13 cellular contexts compared by ENCODE assay signal in the genomic region with DNA sequence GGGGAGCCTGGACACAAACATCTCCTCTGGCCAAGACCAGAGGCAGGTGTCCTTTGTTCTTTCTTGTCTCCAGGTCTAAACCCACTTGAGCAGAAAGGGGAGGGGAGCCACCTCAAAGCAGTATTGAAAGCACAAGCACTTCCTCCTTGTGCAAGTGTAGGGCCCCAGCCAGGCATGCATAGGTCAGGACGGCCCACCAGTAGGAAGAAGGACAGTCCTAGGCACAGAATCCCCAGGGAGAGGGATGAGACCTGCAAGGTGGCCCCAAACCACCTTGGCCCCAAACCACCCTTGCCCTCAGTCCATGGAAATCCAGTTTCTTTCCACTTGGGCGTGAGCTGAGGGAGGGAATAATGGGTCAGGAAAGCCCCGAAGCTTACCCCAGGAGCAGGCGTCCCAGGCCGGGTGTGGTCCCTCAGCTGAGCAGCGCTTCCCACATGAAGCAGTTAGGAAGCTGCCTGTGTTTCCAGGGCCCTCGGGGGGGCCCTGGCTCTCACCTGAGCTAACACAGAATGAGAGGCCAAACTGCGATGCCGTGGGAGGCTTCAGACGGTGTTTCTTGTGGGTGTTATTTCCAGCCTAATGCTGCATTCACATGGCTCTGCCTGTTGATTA. TPM values are rescaled to one million over a fixed set of nuclear protein-coding genes. Genes with fewer than 3 reads are reported as not detected.
DNase-seq lines count a peak whose midpoint lies in the region; ATAC-seq and TF ChIP-seq lines count a peak whose summit lies in the region.
"Had no signal": no experiment of that assay in that cellular context is flagged by ENCODE, and none has a peak within 500 bp of the region (broad histone marks: within the 10 kb centered on the region; RNA-seq: fewer than 3 reads in every experiment).

No MANE protein-coding gene starts in this region.

- WGBS in lower leg skin, 2 donors: 57 to 63% methylated on average over 10 of the region's 10 CpGs

- peak; percentile 75 for DNase-seq in GM13976 (ENCODE audit: low spot score)
- peak; percentile 64 for DNase-seq in GM19240 (ENCODE audit: insufficient read length, low spot score)
- DNase-seq in lower leg skin (ENCODE audit: low spot score in 2 of 2): no peak
- no peak for DNase-seq in pons (ENCODE audit: low spot score)
- no peak for DNase-seq in glutamatergic neuron
- DNase-seq in COLO668 (lab: John Stamatoyannopoulos, UW; ENCODE audit: unreplicated experiment): no peak
- DNase-seq: amygdala, C1 segment of cervical spinal cord, IMR-90, NCI-H510A treated with DMSO at 0.1 percent for 48 hours, SK-N-SH had no signal

- no peak overlapping the region for H3K4me3 Mint-ChIP-seq in glutamatergic neuron (ENCODE audit: unreplicated experiment)

- in situ Hi-C loops in GM13976 (cut with MboI; ENCODE audit: low sequenced_read_pairs, unreplicated experiment): no loop called here

- peak; percentile 96 for ATAC-seq in HG02642 (IDR thresholded peaks at IDR 0.05; ENCODE audit: poor library complexity, unreplicated experiment)
- ATAC-seq in HG03442 (IDR thresholded peaks at IDR 0.05; ENCODE audit: unreplicated experiment): peak; percentile 99

- intact Hi-C loops in lower leg skin (cut with DNase I; ENCODE audit: low total_unique reads): no loop called here

- no peak for TF ChIP-seq POLR2A in lower leg skin (IDR thresholded peaks at IDR 0.05)

- no peak for TF ChIP-seq CTCF in GM13976 (IDR thresholded peaks at IDR 0.05; ENCODE audit: borderline replicate concordance, control extremely low read depth, extremely low read depth, insufficient read depth, missing control alignments)
- no peak for TF ChIP-seq CTCF in lower leg skin (IDR thresholded peaks at IDR 0.05)
- no peak for TF ChIP-seq CTCF in glutamatergic neuron (IDR thresholded peaks at IDR 0.05; ENCODE audit: partially characterized antibody, unreplicated experiment)

- no peak overlapping the region for H3K27ac Mint-ChIP-seq in glutamatergic neuron (ENCODE audit: unreplicated experiment)

- H3K4me3 ChIP-seq in lower leg skin (ENCODE audit: low read depth, poor library complexity, severe bottlenecking): no peak overlapping the region

- peaks cover 10% of the 10 kb centered on the region for H3K4me1 Mint-ChIP-seq in glutamatergic neuron (ENCODE audit: low read depth, unreplicated experiment)

- H3K27me3 Mint-ChIP-seq in glutamatergic neuron (ENCODE audit: unreplicated experiment): no peaks in the 10 kb centered on the region

- peaks cover 3% of the 10 kb centered on the region for H3K36me3 Mint-ChIP-seq in glutamatergic neuron (ENCODE audit: unreplicated experiment)

- H3K9me3 Mint-ChIP-seq in glutamatergic neuron (ENCODE audit: unreplicated experiment): peaks cover 7% of the 10 kb centered on the region

RNA-seq across cellular contexts. Expression of gene IGSF9B, which starts 20.4 kb away (rescaled TPM):
- total RNA-seq in lower leg skin: 10 to 100 TPM in 1 of 4 donors, 1 to 10 TPM in 3; 5.2 to 14.5 (median 8.0) TPM
- 209 TPM for total RNA-seq in glutamatergic neuron (ENCODE audit: unreplicated experiment)

Comparison
In these comparisons a context has a peak if more than half of its experiments do, and no peak if none do; other contexts are left out.
1. DNase-seq: peak in GM13976 (single experiment) and GM19240 (single experiment); none in lower leg skin (0 of 2), pons (single experiment), glutamatergic neuron (single experiment) and COLO668 (single experiment).
2. RNA of gene IGSF9B, which starts 20.4 kb away (total RNA-seq): 209 TPM in glutamatergic neuron (single experiment); 5.2 to 14.5 TPM in lower leg skin; every median in the first group is over 10 times any median in the second.